2 cellular contexts compared by ENCODE assay signal in genomic region chr7:50842061-50842460, GRCh38.
TF ChIP-seq lines count a peak whose summit lies in the region.

No MANE protein-coding gene starts in this region.

TF ChIP-seq in SK-N-SH, 30 proteins besides CTCF, POLR2A, EP300 and RAD21 (continued from another document):
- TF ChIP-seq PBX3 (IDR thresholded peaks at IDR 0.05) = no peak
- no peak for TF ChIP-seq RXRA (IDR thresholded peaks at IDR 0.05; ENCODE audit: borderline replicate concordance, low read depth)
- TF ChIP-seq GABPA (IDR thresholded peaks at IDR 0.05; ENCODE audit: low read depth) = no peak
- TF ChIP-seq USF1 (IDR thresholded peaks at IDR 0.05; ENCODE audit: borderline replicate concordance, low read depth) = no peak
- TF ChIP-seq YY1 (IDR thresholded peaks at IDR 0.05; ENCODE audit: low read depth) = no peak
- TF ChIP-seq MEF2A (IDR thresholded peaks at IDR 0.05; ENCODE audit: borderline replicate concordance, low read depth) = no peak

TF ChIP-seq in SK-N-SH treated with all-trans-retinoic acid at 6 μM for 48 hours, 23 proteins besides CTCF, POLR2A, EP300 and RAD21 (continued from another document):
- TF ChIP-seq TSHZ2 (CRISPR knock-in tag; IDR thresholded peaks at IDR 0.05) = no peak
- no peak for TF ChIP-seq RARB (CRISPR knock-in tag; IDR thresholded peaks at IDR 0.05)
- no peak for TF ChIP-seq ARNTL (CRISPR knock-in tag; IDR thresholded peaks at IDR 0.05; ENCODE audit: borderline replicate concordance, low read depth)
- TF ChIP-seq POU6F1 (CRISPR knock-in tag; IDR thresholded peaks at IDR 0.05; ENCODE audit: borderline replicate concordance, low read depth) = no peak
- no peak for TF ChIP-seq ZNF565 (CRISPR knock-in tag; conservative IDR thresholded peaks at IDR 0.05; ENCODE audit: low read depth)
- no peak for TF ChIP-seq PATZ1 (CRISPR knock-in tag; IDR thresholded peaks at IDR 0.05; ENCODE audit: borderline replicate concordance)
- TF ChIP-seq ZFP30 (CRISPR knock-in tag; IDR thresholded peaks at IDR 0.05) = no peak
- no peak for TF ChIP-seq CSDC2 (CRISPR knock-in tag; IDR thresholded peaks at IDR 0.05)
- no peak for TF ChIP-seq ZNF8 (CRISPR knock-in tag; IDR thresholded peaks at IDR 0.05)
TF ChIP-seq in SK-N-SH treated with all-trans-retinoic acid at 6 μM for 48 hours: peak in this region for 0.
